Comparison of ENCODE assay signal across 11 cellular contexts in the genomic region with DNA sequence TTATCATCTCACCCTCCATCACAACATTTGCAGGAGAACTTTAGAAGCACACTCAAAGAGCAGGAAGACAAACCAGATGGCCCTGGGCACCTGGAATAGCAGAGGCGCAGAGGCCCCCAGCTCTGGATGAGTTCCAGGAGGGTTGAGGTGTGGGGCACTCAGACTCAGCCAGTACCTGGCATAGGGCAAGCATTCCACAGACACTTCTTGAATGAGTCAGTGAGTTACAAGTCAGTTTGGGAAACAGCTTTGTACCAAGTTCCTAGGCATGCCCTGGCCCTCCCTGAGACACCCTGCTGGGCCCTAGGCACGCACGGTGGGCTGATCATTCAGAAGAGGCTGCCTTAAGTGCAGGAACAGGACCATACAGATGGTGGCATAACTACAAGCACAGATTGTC. TPM values are rescaled to one million over a fixed set of nuclear protein-coding genes. Genes with fewer than 3 reads are reported as not detected.
DNase-seq lines count a peak whose midpoint lies in the region; ATAC-seq, FAIRE-seq and TF ChIP-seq lines count a peak whose summit lies in the region.
"Had no signal": no experiment of that assay in that cellular context is flagged by ENCODE, and none has a peak within 500 bp of the region (broad histone marks: within the 10 kb centered on the region; RNA-seq: fewer than 3 reads in every experiment).

No MANE protein-coding gene starts in this region.

- no peak for TF ChIP-seq RAD21 in HepG2 (CRISPR knock-in tag; IDR thresholded peaks at IDR 0.05)

- TF ChIP-seq EP300 in HepG2 (IDR thresholded peaks at IDR 0.05; ENCODE audit: low read depth in 2 of 2, low read length in 2 of 2), result no peak
- TF ChIP-seq EP300 in HepG2 (CRISPR knock-in tag; IDR thresholded peaks at IDR 0.05; ENCODE audit: borderline replicate concordance), result no peak

- ATAC-seq in HepG2 (no peak), HG02763 (IDR thresholded peaks at IDR 0.05; ENCODE audit: unreplicated experiment) (no peak)
- ATAC-seq: effector memory CD8-positive, alpha-beta T cell had no signal

- in situ Hi-C loops in brain microvascular endothelial cell (cut with HindIII; ENCODE audit: low pct_ligation_motif_present, low sequenced_read_pairs) (no loop called here), HepG2 (cut with HindIII; ENCODE audit: extremely low pct_ligation_motif_present, low pct_unique_long_range_greater_than_20kb) (no loop called here), G401 (cut with HindIII; ENCODE audit: low sequenced_read_pairs) (no loop called here)

- no peak overlapping the region for H2AFZ ChIP-seq in HepG2 (ENCODE audit: low read length)

- H3K27me3 ChIP-seq in A673 (replicated peaks; ENCODE audit: insufficient read depth, low read depth, low read length, poor library complexity), result no peaks in the 10 kb centered on the region
- no peaks in the 10 kb centered on the region for H3K27me3 ChIP-seq in brain microvascular endothelial cell (replicated peaks)
- no peaks in the 10 kb centered on the region for H3K27me3 ChIP-seq in HepG2 (ENCODE audit: control insufficient read depth in 1 of 2, insufficient read depth in 2 of 2, low read length in 2 of 2)

- FAIRE-seq in HepG2 (lab: Jason Lieb, UNC), result no peak

- TF ChIP-seq POLR2A in HepG2 (IDR thresholded peaks at IDR 0.05; ENCODE audit: insufficient read depth in 1 of 2, low read depth in 2 of 2, low read length in 2 of 2), result no peak

- no peak overlapping the region for H3K9ac ChIP-seq in HepG2 (ENCODE audit: insufficient read depth, low read depth, low read length)

- POLR2A ChIA-PET in A673 (lab: Charles Lee; ENCODE audit: low non-redundant PET), result no interaction called here
- POLR2A ChIA-PET in HepG2 (lab: Yijun Ruan, JAX), result interaction anchor here (2.5 kb wide), 1 partner anchor 48 kb away, joined by 8 read pairs; no protein-coding TSS in a partner anchor

- peak; percentile 5 for DNase-seq in A673 (ENCODE audit: low spot score)
- peak; percentile 11 for DNase-seq in LHCN-M2 (ENCODE audit: low read depth)
- DNase-seq in brain microvascular endothelial cell, result peak; percentile 4
- peak; percentile 41 for DNase-seq in HepG2 (ENCODE audit: low spot score)
- no peak for DNase-seq in NCI-H1105 treated with DMSO at 0.1 percent for 48 hours (lab: John Stamatoyannopoulos, UW)
- no peak for DNase-seq in G401 (ENCODE audit: low spot score)
- no peak for DNase-seq in activated CD4-positive, CD25-positive, alpha-beta regulatory T cell (lab: John Stamatoyannopoulos, UW)
- DNase-seq: activated CD4-positive, alpha-beta T cell treated with anti-CD3 and anti-CD28 coated beads, Interleukin-2, amount 50 U/mL, for 4 hours; effector memory CD8-positive, alpha-beta T cell; stimulated activated CD4-positive, alpha-beta T cell treated with anti-CD3 and anti-CD28 coated beads, Interleukin-4, amount 100 ng/mL, for 24 hours had no signal

- H4K20me1 ChIP-seq in HepG2 (ENCODE audit: insufficient read depth, low read length), result no peaks in the 10 kb centered on the region

- WGBS in HepG2 (ENCODE audit: low lambda C conversion rate), result 88% methylated on average over 1 of the region's 3 CpGs

- H3K4me3 ChIP-seq in A673 (ENCODE audit: low read depth, low read length, poor library complexity, severe bottlenecking) (no peak overlapping the region), brain microvascular endothelial cell (ENCODE audit: low read depth, low read length) (no peak overlapping the region), HepG2 (replicated peaks in 1 of 3; ENCODE audit: insufficient read depth in 1 of 3, low read depth in 2 of 3, low read length in 3 of 3) (no peak overlapping the region)

- no peaks in the 10 kb centered on the region for H3K79me2 ChIP-seq in HepG2 (ENCODE audit: insufficient read depth, low read length)

- H3K27ac ChIP-seq in A673 (ENCODE audit: low read depth, low read length, poor library complexity, severe bottlenecking) (no peak overlapping the region), brain microvascular endothelial cell (no peak overlapping the region), HepG2 (ENCODE audit: extremely low read length, insufficient read depth, low read length) (no peak overlapping the region)

- CTCF ChIA-PET in A673 (lab: Charles Lee) (no interaction called here), HepG2 (lab: Yijun Ruan, JAX; ENCODE audit: low intra/inter-chr PET ratio, low total read pairs) (no interaction called here)

- intact Hi-C loops in A673 (cut with micrococcal nuclease; ENCODE audit: unreplicated experiment), result no loop called here
- intact Hi-C loops in HepG2 (cut with micrococcal nuclease; ENCODE audit: unreplicated experiment), result no loop called here

- no peaks in the 10 kb centered on the region for H3K36me3 ChIP-seq in A673 (ENCODE audit: insufficient read depth, low read length, poor library complexity, severe bottlenecking)
- no peaks in the 10 kb centered on the region for H3K36me3 ChIP-seq in brain microvascular endothelial cell (replicated peaks)
- peaks cover 5 to 18% of the 10 kb centered on the region in 2 experiments; a peak in 2 of 5 replicates for H3K36me3 ChIP-seq in HepG2 (replicated peaks in 1 of 2; ENCODE audit: control insufficient read depth in 1 of 2, insufficient read depth in 2 of 2, low read length in 2 of 2)

- TF ChIP-seq CTCF in A673 (conservative IDR thresholded peaks at IDR 0.05; ENCODE audit: low read depth, low read length) (no peak), brain microvascular endothelial cell (IDR thresholded peaks at IDR 0.05; ENCODE audit: low read depth, low read length, missing control alignments) (no peak), HepG2 (CRISPR knock-in tag; IDR thresholded peaks at IDR 0.05) (no peak)

- no peak overlapping the region for H3K4me2 ChIP-seq in HepG2 (ENCODE audit: low read depth, low read length)

- H3K4me1 ChIP-seq in A673 (ENCODE audit: insufficient read depth, low read length, poor library complexity, severe bottlenecking), result no peaks in the 10 kb centered on the region
- H3K4me1 ChIP-seq in HepG2 (ENCODE audit: insufficient read depth, low read length), result peaks cover 39% of the 10 kb centered on the region

- BruUV-seq in A673 (replicated peaks; lab: Mats Ljungman, UMichigan) (no TSS peak), HepG2 (replicated peaks; lab: Mats Ljungman, UMichigan) (no TSS peak)

- H3K9me3 ChIP-seq in A673 (ENCODE audit: low read depth, low read length, poor library complexity, severe bottlenecking) (no peaks in the 10 kb centered on the region), HepG2 (ENCODE audit: low read length) (no peaks in the 10 kb centered on the region)

TF ChIP-seq in HepG2, 621 proteins besides CTCF, POLR2A, EP300 and RAD21:
- TF ChIP-seq ZNF274 (CRISPR knock-in tag; IDR thresholded peaks at IDR 0.05) (no peak), TEAD3 (CRISPR knock-in tag; optimal IDR thresholded peaks at IDR 0.05; ENCODE audit: borderline replicate concordance) (no peak), YY1 (IDR thresholded peaks at IDR 0.05; ENCODE audit: insufficient read depth, insufficient replicate concordance, low read depth, low read length) (no peak), ZNF768 (CRISPR knock-in tag; IDR thresholded peaks at IDR 0.05) (no peak), ARNTL (CRISPR knock-in tag; IDR thresholded peaks at IDR 0.05) (no peak), SIX4 (CRISPR knock-in tag; IDR thresholded peaks at IDR 0.05) (no peak), FOSL2 (CRISPR knock-in tag; IDR thresholded peaks at IDR 0.05) (peak; percentile 75)
TF ChIP-seq in HepG2: peak in this region for 1.

RNA-seq across cellular contexts. Expression of a gene that starts 54.3 kb away (rescaled TPM):
- 5.4 and 6.4 TPM in 2 replicates for total RNA-seq in A673 (2021)
- total RNA-seq in LHCN-M2 (2014; rRNA removed), result 0.38 and 0.75 TPM in 2 replicates
- 0.60 TPM for polyA plus RNA-seq in LHCN-M2 (2012)
- 3.5 and 4.5 TPM in 2 replicates for total RNA-seq in HepG2 (2016; rRNA removed; fragmentation: Illumina TruSeq; extraction: Trizol)
- total RNA-seq in HepG2 (2016; cell fraction: cytosol; rRNA removed; fragmentation: Illumina TruSeq; extraction: Trizol; ENCODE audit: low read depth), result 0.62 and 1.2 TPM in 2 replicates
- 2.6 and 4.4 TPM in 2 replicates for total RNA-seq in HepG2 (2016; cell fraction: insoluble cytoplasmic fraction; rRNA removed; fragmentation: Illumina TruSeq; extraction: Trizol)
- 1.3 and 1.6 TPM in 2 replicates for total RNA-seq in HepG2 (2016; cell fraction: membrane; rRNA removed; fragmentation: Illumina TruSeq; extraction: Trizol)
- 4.5 TPM in 2 replicates for total RNA-seq in HepG2 (2016; cell fraction: nucleus; rRNA removed; fragmentation: Illumina TruSeq; extraction: Trizol)
- 4.3 and 4.7 TPM in 2 replicates for polyA plus RNA-seq in HepG2 (2011; rRNA removed)
- polyA plus RNA-seq in HepG2 (2011; cell fraction: cytosol; rRNA removed), result 2.9 and 3.0 TPM in 2 replicates
- polyA plus RNA-seq in HepG2 (2011; cell fraction: nucleus; rRNA removed), result 7.1 and 8.3 TPM in 2 replicates
- polyA plus RNA-seq in HepG2 (2012), result 3.0 and 4.6 TPM in 2 replicates
- 0.14 and 0.20 TPM in 2 replicates for polyA plus RNA-seq in HepG2 (2016; cell fraction: cytosol; fragmentation: Illumina TruSeq; extraction: Trizol; ENCODE audit: low read depth)
- 2.4 and 2.9 TPM in 2 replicates for polyA plus RNA-seq in HepG2 (2016; cell fraction: insoluble cytoplasmic fraction; fragmentation: Illumina TruSeq; extraction: Trizol; ENCODE audit: low read depth)
- 0.55 and 0.63 TPM in 2 replicates for polyA plus RNA-seq in HepG2 (2016; cell fraction: membrane; fragmentation: Illumina TruSeq; extraction: Trizol; ENCODE audit: low read depth)
- 5.0 and 5.3 TPM in 2 replicates for polyA plus RNA-seq in HepG2 (2016; cell fraction: nucleus; fragmentation: Illumina TruSeq; extraction: Trizol; ENCODE audit: insufficient read depth, low read depth)
- polyA minus RNA-seq in HepG2 (2011; rRNA and poly(A)+ RNA removed; ENCODE audit: low replicate concordance), result 5.8 and 6.7 TPM in 2 replicates
- polyA minus RNA-seq in HepG2 (2011; cell fraction: cytosol; rRNA and poly(A)+ RNA removed), result 3.2 TPM in 2 replicates
- 8.8 and 9.2 TPM in 2 replicates for polyA minus RNA-seq in HepG2 (2011; cell fraction: nucleus; rRNA and poly(A)+ RNA removed)
- 3.3 and 3.8 TPM in 2 replicates for total RNA-seq in G401 (2014; rRNA removed; shearing (Covaris generic))

Comparison
In these comparisons a context has a peak if more than half of its experiments do, and no peak if none do; other contexts are left out.
1. DNase-seq: peak in A673 (single experiment), LHCN-M2 (single experiment), brain microvascular endothelial cell (single experiment) and HepG2 (single experiment); none in NCI-H1105 treated with DMSO at 0.1 percent for 48 hours (single experiment), G401 (single experiment) and activated CD4-positive, CD25-positive, alpha-beta regulatory T cell (0 of 4).